ENCODE assay signal across 1 cellular context in genomic region chr20:21618697-21619421, GRCh38.
TF ChIP-seq lines count a peak whose summit lies in the region.

No MANE protein-coding gene starts in this region.

TF ChIP-seq in GM12878, 131 proteins besides CTCF, POLR2A, EP300 and RAD21 (continued from another document):
- TF ChIP-seq ZBTB33 (IDR thresholded peaks at IDR 0.05), result no peak
- TF ChIP-seq RELA (IDR thresholded peaks at IDR 0.05; ENCODE audit: borderline replicate concordance, partially characterized antibody), result no peak
- TF ChIP-seq NR2C1 (IDR thresholded peaks at IDR 0.05), result no peak
- TF ChIP-seq PBX3 (IDR thresholded peaks at IDR 0.05; ENCODE audit: insufficient replicate concordance, low read depth, low read length), result no peak
- no peak for TF ChIP-seq IRF4 (IDR thresholded peaks at IDR 0.05; ENCODE audit: low read depth, low read length)
- TF ChIP-seq NRF1 (conservative IDR thresholded peaks at IDR 0.05; ENCODE audit: low read depth, low read length), result no peak
- TF ChIP-seq ZBTB4 (CRISPR knock-in tag; IDR thresholded peaks at IDR 0.05), result no peak
- no peak for TF ChIP-seq CUX1 (IDR thresholded peaks at IDR 0.05; ENCODE audit: insufficient replicate concordance, low read depth, low read length)
- TF ChIP-seq NFIC (IDR thresholded peaks at IDR 0.05; ENCODE audit: low read depth, low read length), result no peak
TF ChIP-seq in GM12878: peak in this region for 0.
